In genomic region chr11:11230802-11231562, GRCh38 we compare ENCODE assay signal across 9 cellular contexts.
DNase-seq lines count a peak whose midpoint lies in the region; ATAC-seq and TF ChIP-seq lines count a peak whose summit lies in the region.
"Had no signal": no experiment of that assay in that cellular context is flagged by ENCODE, and none has a peak within 500 bp of the region (broad histone marks: within the 10 kb centered on the region; RNA-seq: fewer than 3 reads in every experiment).

No MANE protein-coding gene starts in this region.

- H3K27me3 Mint-ChIP-seq in osteocyte (ENCODE audit: unreplicated experiment): peaks cover 5% of the 10 kb centered on the region

- no peaks in the 10 kb centered on the region for H3K9me3 Mint-ChIP-seq in osteocyte (ENCODE audit: unreplicated experiment)

- H3K4me3 Mint-ChIP-seq in osteocyte (ENCODE audit: unreplicated experiment): no peak overlapping the region

- in situ Hi-C loops in astrocyte of the spinal cord (cut with HindIII; ENCODE audit: low sequenced_read_pairs): no loop called here

- ATAC-seq in HG03520 (IDR thresholded peaks at IDR 0.05; ENCODE audit: unreplicated experiment) (peak; percentile 46), GM21529 (IDR thresholded peaks at IDR 0.05; ENCODE audit: unreplicated experiment) (no peak), GM19324 (IDR thresholded peaks at IDR 0.05; ENCODE audit: low FRiP score, unreplicated experiment) (no peak)

- no peak overlapping the region for H3K27ac Mint-ChIP-seq in osteocyte (ENCODE audit: unreplicated experiment)

- TF ChIP-seq CTCF in astrocyte of the spinal cord (IDR thresholded peaks at IDR 0.05; ENCODE audit: low read depth, low read length): peak; percentile 34
- peak; percentile 64 for TF ChIP-seq CTCF in osteocyte (IDR thresholded peaks at IDR 0.05)

- peak; percentile 2 for DNase-seq in NCI-H1105 treated with DMSO at 0.1 percent for 48 hours (lab: John Stamatoyannopoulos, UW)
- DNase-seq in NCI-H1105 (lab: John Stamatoyannopoulos, UW): no peak
- DNase-seq in astrocyte of the spinal cord (ENCODE audit: low read depth, low spot score): no peak
- no peak for DNase-seq in osteocyte (ENCODE audit: extremely low spot score, unreplicated experiment)
- DNase-seq in NCI-H2227 treated with DMSO at 0.1 percent for 48 hours (lab: John Stamatoyannopoulos, UW): no peak

- H3K4me3 ChIP-seq in astrocyte of the spinal cord (ENCODE audit: low read depth, low read length): no peak overlapping the region
- H3K4me3 ChIP-seq: ascending aorta had no signal

- H3K4me1 Mint-ChIP-seq in osteocyte (ENCODE audit: unreplicated experiment): peaks cover 18% of the 10 kb centered on the region

- H3K36me3 Mint-ChIP-seq in osteocyte (ENCODE audit: unreplicated experiment): peaks cover 1% of the 10 kb centered on the region
